ENCODE assay signal across 1 cellular context in the genomic region with DNA sequence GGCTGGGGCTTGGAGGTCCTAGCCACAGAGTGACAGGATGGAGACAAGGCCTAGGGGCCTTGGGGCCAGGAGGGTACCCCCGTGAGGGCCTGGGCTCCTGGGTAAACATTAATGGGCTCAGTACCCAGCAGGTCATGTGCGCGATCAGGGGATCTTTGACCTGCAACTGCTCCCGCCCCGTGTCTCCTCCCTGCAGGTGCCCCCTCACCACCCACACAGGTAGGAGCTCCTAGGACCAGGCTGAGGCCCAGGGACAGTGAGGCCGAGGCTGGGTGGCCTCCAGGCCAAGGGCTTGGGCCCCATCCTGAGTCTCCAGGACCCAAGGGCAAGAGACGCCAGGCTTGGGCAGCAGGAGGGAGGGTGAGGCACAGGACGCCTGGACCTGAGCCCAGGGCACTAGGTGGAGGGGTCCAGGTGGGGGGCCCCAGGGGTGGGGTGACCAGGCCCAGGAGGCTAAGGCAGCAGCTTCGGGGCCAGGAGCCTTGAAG.
TF ChIP-seq lines count a peak whose summit lies in the region.

TSS of gene SLC34A3 (plus strand) at position 182 of the 488 bp plus-strand sequence. CDS start 802 bp downstream, outside the sequence.

TF ChIP-seq in HepG2, 621 proteins besides CTCF, POLR2A, EP300 and RAD21 (continued from another document and continues in another):
- TF ChIP-seq, protein P1, sequence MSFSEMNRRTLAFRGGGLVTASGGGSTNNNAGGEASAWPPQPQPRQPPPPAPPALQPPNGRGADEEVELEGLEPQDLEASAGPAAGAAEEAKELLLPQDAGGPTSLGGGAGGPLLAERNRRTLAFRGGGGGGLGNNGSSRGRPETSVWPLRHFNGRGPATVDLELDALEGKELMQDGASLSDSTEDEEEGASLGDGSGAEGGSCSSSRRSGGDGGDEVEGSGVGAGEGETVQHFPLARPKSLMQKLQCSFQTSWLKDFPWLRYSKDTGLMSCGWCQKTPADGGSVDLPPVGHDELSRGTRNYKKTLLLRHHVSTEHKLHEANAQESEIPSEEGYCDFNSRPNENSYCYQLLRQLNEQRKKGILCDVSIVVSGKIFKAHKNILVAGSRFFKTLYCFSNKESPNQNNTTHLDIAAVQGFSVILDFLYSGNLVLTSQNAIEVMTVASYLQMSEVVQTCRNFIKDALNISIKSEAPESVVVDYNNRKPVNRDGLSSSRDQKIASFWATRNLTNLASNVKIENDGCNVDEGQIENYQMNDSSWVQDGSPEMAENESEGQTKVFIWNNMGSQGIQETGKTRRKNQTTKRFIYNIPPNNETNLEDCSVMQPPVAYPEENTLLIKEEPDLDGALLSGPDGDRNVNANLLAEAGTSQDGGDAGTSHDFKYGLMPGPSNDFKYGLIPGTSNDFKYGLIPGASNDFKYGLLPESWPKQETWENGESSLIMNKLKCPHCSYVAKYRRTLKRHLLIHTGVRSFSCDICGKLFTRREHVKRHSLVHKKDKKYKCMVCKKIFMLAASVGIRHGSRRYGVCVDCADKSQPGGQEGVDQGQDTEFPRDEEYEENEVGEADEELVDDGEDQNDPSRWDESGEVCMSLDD (CRISPR knock-in tag; IDR thresholded peaks at IDR 0.05; ENCODE audit: borderline replicate concordance): no peak
- TF ChIP-seq PAX8 (CRISPR knock-in tag; IDR thresholded peaks at IDR 0.05; ENCODE audit: borderline replicate concordance): 0 out of 2 replicates have a peak, but pooled peaks have one; percentile 10
- no peak for TF ChIP-seq ZNF891 (CRISPR knock-in tag; IDR thresholded peaks at IDR 0.05)
- no peak for TF ChIP-seq ZFP62 (CRISPR knock-in tag; IDR thresholded peaks at IDR 0.05)
- no peak; the same call in 1 of the 2 replicates for TF ChIP-seq NR2F6 (IDR thresholded peaks at IDR 0.05)
- TF ChIP-seq NR2F6 (CRISPR knock-in tag; IDR thresholded peaks at IDR 0.05): peak; percentile 44; the same call in 1 of the 2 replicates
- no peak for TF ChIP-seq MIER3 (CRISPR knock-in tag; IDR thresholded peaks at IDR 0.05; ENCODE audit: borderline replicate concordance)
- no peak for TF ChIP-seq ZNF256 (CRISPR knock-in tag; conservative IDR thresholded peaks at IDR 0.05)
- no peak for TF ChIP-seq ATF7 (IDR thresholded peaks at IDR 0.05)
- no peak for TF ChIP-seq ATF7 (CRISPR knock-in tag; IDR thresholded peaks at IDR 0.05)
- TF ChIP-seq, protein P2, sequence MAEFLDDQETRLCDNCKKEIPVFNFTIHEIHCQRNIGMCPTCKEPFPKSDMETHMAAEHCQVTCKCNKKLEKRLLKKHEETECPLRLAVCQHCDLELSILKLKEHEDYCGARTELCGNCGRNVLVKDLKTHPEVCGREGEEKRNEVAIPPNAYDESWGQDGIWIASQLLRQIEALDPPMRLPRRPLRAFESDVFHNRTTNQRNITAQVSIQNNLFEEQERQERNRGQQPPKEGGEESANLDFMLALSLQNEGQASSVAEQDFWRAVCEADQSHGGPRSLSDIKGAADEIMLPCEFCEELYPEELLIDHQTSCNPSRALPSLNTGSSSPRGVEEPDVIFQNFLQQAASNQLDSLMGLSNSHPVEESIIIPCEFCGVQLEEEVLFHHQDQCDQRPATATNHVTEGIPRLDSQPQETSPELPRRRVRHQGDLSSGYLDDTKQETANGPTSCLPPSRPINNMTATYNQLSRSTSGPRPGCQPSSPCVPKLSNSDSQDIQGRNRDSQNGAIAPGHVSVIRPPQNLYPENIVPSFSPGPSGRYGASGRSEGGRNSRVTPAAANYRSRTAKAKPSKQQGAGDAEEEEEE (CRISPR knock-in tag; IDR thresholded peaks at IDR 0.05; ENCODE audit: borderline replicate concordance): no peak
- TF ChIP-seq, protein P3, sequence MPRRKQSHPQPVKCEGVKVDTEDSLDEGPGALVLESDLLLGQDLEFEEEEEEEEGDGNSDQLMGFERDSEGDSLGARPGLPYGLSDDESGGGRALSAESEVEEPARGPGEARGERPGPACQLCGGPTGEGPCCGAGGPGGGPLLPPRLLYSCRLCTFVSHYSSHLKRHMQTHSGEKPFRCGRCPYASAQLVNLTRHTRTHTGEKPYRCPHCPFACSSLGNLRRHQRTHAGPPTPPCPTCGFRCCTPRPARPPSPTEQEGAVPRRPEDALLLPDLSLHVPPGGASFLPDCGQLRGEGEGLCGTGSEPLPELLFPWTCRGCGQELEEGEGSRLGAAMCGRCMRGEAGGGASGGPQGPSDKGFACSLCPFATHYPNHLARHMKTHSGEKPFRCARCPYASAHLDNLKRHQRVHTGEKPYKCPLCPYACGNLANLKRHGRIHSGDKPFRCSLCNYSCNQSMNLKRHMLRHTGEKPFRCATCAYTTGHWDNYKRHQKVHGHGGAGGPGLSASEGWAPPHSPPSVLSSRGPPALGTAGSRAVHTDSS (CRISPR knock-in tag; conservative IDR thresholded peaks at IDR 0.05): no peak
- TF ChIP-seq REPIN1 (CRISPR knock-in tag; IDR thresholded peaks at IDR 0.05; ENCODE audit: borderline replicate concordance, low read depth): 0 out of 2 replicates have a peak, but pooled peaks have one; percentile 42
- no peak for TF ChIP-seq MYPOP (CRISPR knock-in tag; IDR thresholded peaks at IDR 0.05)
- no peak for TF ChIP-seq ZNF609 (CRISPR knock-in tag; IDR thresholded peaks at IDR 0.05; ENCODE audit: borderline replicate concordance)
- TF ChIP-seq GATAD2A (CRISPR knock-in tag; IDR thresholded peaks at IDR 0.05): no peak
- TF ChIP-seq ZKSCAN1 (IDR thresholded peaks at IDR 0.05; ENCODE audit: low read length): no peak
- TF ChIP-seq ZNF678 (CRISPR knock-in tag; IDR thresholded peaks at IDR 0.05): no peak
- TF ChIP-seq ZNF614 (CRISPR knock-in tag; IDR thresholded peaks at IDR 0.05; ENCODE audit: borderline replicate concordance): 0 out of 2 replicates have a peak, but pooled peaks have one; percentile 1
- TF ChIP-seq KAT2B (IDR thresholded peaks at IDR 0.05; ENCODE audit: borderline replicate concordance, low read depth, low read length): no peak
- TF ChIP-seq E2F2 (CRISPR knock-in tag; IDR thresholded peaks at IDR 0.05; ENCODE audit: borderline replicate concordance): no peak
- TF ChIP-seq EEA1 (CRISPR knock-in tag; IDR thresholded peaks at IDR 0.05; ENCODE audit: borderline replicate concordance): no peak
- no peak for TF ChIP-seq ZSCAN29 (CRISPR knock-in tag; conservative IDR thresholded peaks at IDR 0.05)
- no peak for TF ChIP-seq ZNF7 (CRISPR knock-in tag; IDR thresholded peaks at IDR 0.05)
- no peak for TF ChIP-seq HOMEZ (CRISPR knock-in tag; IDR thresholded peaks at IDR 0.05; ENCODE audit: low read depth)
- no peak for TF ChIP-seq POGZ (CRISPR knock-in tag; IDR thresholded peaks at IDR 0.05)
- no peak for TF ChIP-seq TOE1 (CRISPR knock-in tag; IDR thresholded peaks at IDR 0.05)
- no peak for TF ChIP-seq KLF16 (CRISPR knock-in tag; IDR thresholded peaks at IDR 0.05)
- TF ChIP-seq, protein P4, sequence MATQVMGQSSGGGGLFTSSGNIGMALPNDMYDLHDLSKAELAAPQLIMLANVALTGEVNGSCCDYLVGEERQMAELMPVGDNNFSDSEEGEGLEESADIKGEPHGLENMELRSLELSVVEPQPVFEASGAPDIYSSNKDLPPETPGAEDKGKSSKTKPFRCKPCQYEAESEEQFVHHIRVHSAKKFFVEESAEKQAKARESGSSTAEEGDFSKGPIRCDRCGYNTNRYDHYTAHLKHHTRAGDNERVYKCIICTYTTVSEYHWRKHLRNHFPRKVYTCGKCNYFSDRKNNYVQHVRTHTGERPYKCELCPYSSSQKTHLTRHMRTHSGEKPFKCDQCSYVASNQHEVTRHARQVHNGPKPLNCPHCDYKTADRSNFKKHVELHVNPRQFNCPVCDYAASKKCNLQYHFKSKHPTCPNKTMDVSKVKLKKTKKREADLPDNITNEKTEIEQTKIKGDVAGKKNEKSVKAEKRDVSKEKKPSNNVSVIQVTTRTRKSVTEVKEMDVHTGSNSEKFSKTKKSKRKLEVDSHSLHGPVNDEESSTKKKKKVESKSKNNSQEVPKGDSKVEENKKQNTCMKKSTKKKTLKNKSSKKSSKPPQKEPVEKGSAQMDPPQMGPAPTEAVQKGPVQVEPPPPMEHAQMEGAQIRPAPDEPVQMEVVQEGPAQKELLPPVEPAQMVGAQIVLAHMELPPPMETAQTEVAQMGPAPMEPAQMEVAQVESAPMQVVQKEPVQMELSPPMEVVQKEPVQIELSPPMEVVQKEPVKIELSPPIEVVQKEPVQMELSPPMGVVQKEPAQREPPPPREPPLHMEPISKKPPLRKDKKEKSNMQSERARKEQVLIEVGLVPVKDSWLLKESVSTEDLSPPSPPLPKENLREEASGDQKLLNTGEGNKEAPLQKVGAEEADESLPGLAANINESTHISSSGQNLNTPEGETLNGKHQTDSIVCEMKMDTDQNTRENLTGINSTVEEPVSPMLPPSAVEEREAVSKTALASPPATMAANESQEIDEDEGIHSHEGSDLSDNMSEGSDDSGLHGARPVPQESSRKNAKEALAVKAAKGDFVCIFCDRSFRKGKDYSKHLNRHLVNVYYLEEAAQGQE (IDR thresholded peaks at IDR 0.05; ENCODE audit: borderline replicate concordance in 1 of 2, low read depth in 1 of 2, low read length in 2 of 2): no peak
- no peak for TF ChIP-seq ZNF276 (CRISPR knock-in tag; IDR thresholded peaks at IDR 0.05; ENCODE audit: low read depth)
- TF ChIP-seq ARNT2 (CRISPR knock-in tag; IDR thresholded peaks at IDR 0.05; ENCODE audit: low read depth): 0 out of 2 replicates have a peak, but pooled peaks have one; percentile 2
- no peak for TF ChIP-seq PHF20 (CRISPR knock-in tag; IDR thresholded peaks at IDR 0.05)
- TF ChIP-seq FOXM1 (CRISPR knock-in tag; IDR thresholded peaks at IDR 0.05): no peak
- no peak for TF ChIP-seq ZNF124 (CRISPR knock-in tag; IDR thresholded peaks at IDR 0.05)
- no peak for TF ChIP-seq ZFX (CRISPR knock-in tag; IDR thresholded peaks at IDR 0.05; ENCODE audit: low read depth)
- TF ChIP-seq FOXA3 (CRISPR knock-in tag; IDR thresholded peaks at IDR 0.05): 0 out of 2 replicates have a peak, but pooled peaks have one; percentile 3
- TF ChIP-seq ZSCAN25 (CRISPR knock-in tag; IDR thresholded peaks at IDR 0.05): no peak
